Comparison of ENCODE assay signal across 8 cellular contexts in the genomic region with DNA sequence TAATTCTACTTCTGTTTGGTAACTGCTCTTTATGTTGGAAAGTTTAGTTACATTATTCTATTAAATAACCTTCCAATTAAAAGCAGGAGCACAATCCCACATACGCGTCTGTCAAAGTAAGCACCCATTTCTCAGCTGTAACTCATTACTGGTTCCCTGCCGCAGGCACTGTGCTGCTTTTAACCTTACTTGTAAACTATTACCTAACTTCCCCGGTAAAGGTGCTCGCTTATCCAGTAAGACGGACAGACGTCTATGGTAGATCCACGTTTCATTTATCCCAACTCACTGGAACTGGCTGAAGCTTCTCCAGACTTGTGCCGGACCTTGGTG. TPM values are rescaled to one million over a fixed set of nuclear protein-coding genes. Genes with fewer than 3 reads are reported as not detected.
DNase-seq lines count a peak whose midpoint lies in the region; ATAC-seq, FAIRE-seq and TF ChIP-seq lines count a peak whose summit lies in the region.

No MANE protein-coding gene starts in this region.

- peak overlapping the region; percentile 63 for H3K27ac ChIP-seq in CD4-positive, alpha-beta memory T cell (ENCODE audit: low read depth, low read length)
- H3K27ac ChIP-seq in coronary artery: peak overlapping the region in 1 of 2 donors; percentile 62

- no peaks in the 10 kb centered on the region for H3K27me3 Mint-ChIP-seq in CD4-positive, alpha-beta memory T cell
- no peaks in the 10 kb centered on the region for H3K27me3 Mint-ChIP-seq in natural killer cell (ENCODE audit: low read depth in 2 of 2)

- no peaks in the 10 kb centered on the region for H3K9me3 ChIP-seq in CD4-positive, alpha-beta memory T cell (ENCODE audit: control insufficient read depth in 1 of 2, low read length in 2 of 2)

- ATAC-seq in GM21381 (IDR thresholded peaks at IDR 0.05; ENCODE audit: unreplicated experiment): peak; percentile 3
- peak; percentile 14 to 34 (median 16) for ATAC-seq in natural killer cell

- POLR2A ChIA-PET in CD4-positive, alpha-beta memory T cell (lab: Charles Lee; ENCODE audit: partially characterized antibody): interaction anchor here (1.0 to 2.7 kb wide), 11 partner anchors 9 to 751 kb away, joined by 3 to 15 read pairs (median 4); a partner anchor contains a TSS

- FAIRE-seq in HTR-8/SVneo (lab: Jason Lieb, UNC): no peak

- no peak for DNase-seq in CD4-positive, alpha-beta memory T cell
- no peak for DNase-seq in Jurkat, Clone E6-1 (ENCODE audit: low read depth, low spot score)
- DNase-seq in coronary artery (ENCODE audit: low spot score) (no peak), natural killer cell (no peak), posterior cingulate gyrus (no peak), HTR-8/SVneo (ENCODE audit: insufficient read length, low spot score) (no peak), cortex of kidney (lab: John Stamatoyannopoulos, UW) (no peak)

- H3K36me3 ChIP-seq in CD4-positive, alpha-beta memory T cell (ENCODE audit: insufficient read depth, low read length): no peaks in the 10 kb centered on the region

- H3K4me3 Mint-ChIP-seq in CD4-positive, alpha-beta memory T cell: peak overlapping the region; percentile 93 to 98 (median 98)
- H3K4me3 Mint-ChIP-seq in natural killer cell: peak overlapping the region; percentile 97

- H3K36me3 Mint-ChIP-seq in CD4-positive, alpha-beta memory T cell: peaks cover 0 to 13% of the 10 kb centered on the region in 2 donors
- H3K36me3 Mint-ChIP-seq in natural killer cell: no peaks in the 10 kb centered on the region

- H3K9me3 Mint-ChIP-seq in CD4-positive, alpha-beta memory T cell: no peaks in the 10 kb centered on the region
- H3K9me3 Mint-ChIP-seq in natural killer cell: no peaks in the 10 kb centered on the region

- no peaks in the 10 kb centered on the region for H3K27me3 ChIP-seq in CD4-positive, alpha-beta memory T cell (ENCODE audit: insufficient read depth, low read length)

- CTCF ChIA-PET in CD4-positive, alpha-beta memory T cell (lab: Charles Lee; ENCODE audit: partially characterized antibody): interaction anchor here (0.8 to 3.2 kb wide), 9 partner anchors 9 to 251 kb away, joined by 3 to 18 read pairs (median 3); no protein-coding TSS in a partner anchor

- H3K4me1 ChIP-seq in CD4-positive, alpha-beta memory T cell (ENCODE audit: insufficient read depth, low read length): peaks cover 30% of the 10 kb centered on the region

- H3K4me3 ChIP-seq in CD4-positive, alpha-beta memory T cell (ENCODE audit: low read length in 2 of 2): peak overlapping the region; percentile 86 to 97
- H3K4me3 ChIP-seq in Jurkat, Clone E6-1 (ENCODE audit: low read length): peak overlapping the region; percentile 99
- H3K4me3 ChIP-seq in coronary artery: peak overlapping the region; percentile 74

- TF ChIP-seq CTCF in coronary artery (IDR thresholded peaks at IDR 0.05) (no peak), natural killer cell (IDR thresholded peaks at IDR 0.05) (no peak)

- peaks cover 30 to 54% (median 40%) of the 10 kb centered on the region in 4 donors for H3K4me1 Mint-ChIP-seq in CD4-positive, alpha-beta memory T cell
- peaks cover 50 to 59% of the 10 kb centered on the region in 2 donors for H3K4me1 Mint-ChIP-seq in natural killer cell

- H3K27ac Mint-ChIP-seq in CD4-positive, alpha-beta memory T cell: peak overlapping the region; percentile 89 to 97 (median 95)
- peak overlapping the region; percentile 89 to 99 for H3K27ac Mint-ChIP-seq in natural killer cell

- intact Hi-C loops in CD4-positive, alpha-beta memory T cell (cut with micrococcal nuclease): loop anchor here (2.0 kb wide), 2 partner anchors 38 to 42 kb away; a partner anchor contains a TSS
- intact Hi-C loops in natural killer cell (cut with micrococcal nuclease): loop anchor here (1.0 kb wide), 1 partner anchor 42 kb away; no protein-coding TSS in a partner anchor
- intact Hi-C loops in posterior cingulate gyrus (cut with DNase I): loop anchor here (5.0 kb wide), 1 partner anchor 43 kb away; a partner anchor contains a TSS

RNA-seq across cellular contexts. Expression of a gene that starts 0.5 kb away (rescaled TPM):
- 10 to 100 TPM; 10.9 to 11.1 TPM for total RNA-seq in CD4-positive, alpha-beta memory T cell
- polyA plus RNA-seq in CD4-positive, alpha-beta memory T cell: 1 to 10 TPM; 3.2 to 4.5 TPM
- polyA plus RNA-seq in Jurkat, Clone E6-1 (2012; ENCODE audit: insufficient read depth, insufficient read length): 7.9 TPM
- total RNA-seq in natural killer cell: 10 to 100 TPM; 25.0 to 45.0 (median 26.6) TPM

RNA-seq across cellular contexts. Expression of a gene that starts 41.5 kb away (rescaled TPM):
- 1 to 10 TPM in 1 of 2 experiments, under 1 TPM in 1; 0.89 to 1.2 TPM for total RNA-seq in CD4-positive, alpha-beta memory T cell
- 1 to 10 TPM; 2.1 TPM for polyA plus RNA-seq in CD4-positive, alpha-beta memory T cell
- polyA plus RNA-seq in Jurkat, Clone E6-1 (2012; ENCODE audit: insufficient read depth, insufficient read length): not detected
- 10 to 100 TPM in 1 of 3 donors, 1 to 10 TPM in 2; 9.3 to 13.4 (median 9.6) TPM for total RNA-seq in natural killer cell

Comparison
In these comparisons a context has a peak if more than half of its experiments do, and no peak if none do; other contexts are left out.
1. RNA of a gene that starts 41.5 kb away (total RNA-seq): 9.3 to 13.4 TPM in natural killer cell; 0.89 to 1.2 TPM in CD4-positive, alpha-beta memory T cell; every median in the first group is over 4 times any median in the second.
2. Peak in every context shown above with its lines, with median percentiles within 50 percentile points of each other: H3K4me3 ChIP-seq.